Comparison of ENCODE assay signal across 8 cellular contexts in the genomic region with DNA sequence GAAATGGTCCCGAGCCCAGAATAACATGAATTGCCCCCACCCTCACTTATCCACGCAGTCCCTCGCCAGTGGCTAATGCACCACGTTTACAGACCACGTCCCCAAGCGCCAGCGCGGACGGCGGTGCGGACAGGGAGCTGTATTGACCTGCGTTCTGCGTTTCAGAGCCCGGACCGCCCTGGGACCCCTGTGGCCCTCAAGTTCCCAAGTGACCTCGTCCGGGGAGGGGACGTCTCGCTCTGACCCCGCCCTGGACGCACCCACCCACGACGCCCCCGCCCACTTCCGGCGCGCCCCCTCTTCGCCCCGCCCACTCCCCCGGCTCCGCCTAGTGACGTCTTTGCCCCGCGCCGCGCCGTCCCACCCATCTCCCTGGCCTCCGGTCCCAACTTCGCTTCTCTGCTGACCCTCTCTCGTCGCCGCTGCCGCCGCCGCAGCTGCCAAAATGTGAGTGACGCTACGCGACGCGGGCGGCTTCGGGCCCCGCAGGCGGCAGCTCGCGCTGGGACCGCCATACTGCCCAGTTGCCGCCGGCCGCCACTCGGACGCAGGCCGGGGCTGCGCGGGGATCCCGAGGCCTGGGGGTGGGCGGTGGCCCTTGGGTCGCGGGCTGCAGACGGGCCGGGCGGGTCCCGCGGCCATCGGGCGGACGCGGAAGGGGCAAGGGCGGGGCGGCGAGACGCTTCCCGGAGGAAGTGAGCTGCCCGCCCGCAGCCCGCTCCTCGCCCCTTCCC. TPM values are rescaled to one million over a fixed set of nuclear protein-coding genes. Genes with fewer than 3 reads are reported as not detected.
DNase-seq lines count a peak whose midpoint lies in the region; ATAC-seq, FAIRE-seq and TF ChIP-seq lines count a peak whose summit lies in the region.

A gene with protein sequence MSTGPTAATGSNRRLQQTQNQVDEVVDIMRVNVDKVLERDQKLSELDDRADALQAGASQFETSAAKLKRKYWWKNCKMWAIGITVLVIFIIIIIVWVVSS (plus strand): TSS at position 358 of the 734 bp plus-strand sequence. CDS start 88 bp downstream, at position 446.

- H3K9me3 ChIP-seq in A549 (no peaks in the 10 kb centered on the region), liver (ENCODE audit: control insufficient read depth in 4 of 4, low read length in 3 of 4) (no peaks in the 10 kb centered on the region)

- FAIRE-seq in A549 (lab: Jason Lieb, UNC) = no peak

- TF ChIP-seq EP300 in A549 (IDR thresholded peaks at IDR 0.05) = no peak

- no CpG with 5 or more reads among the region's 87 CpGs for WGBS in A549 (ENCODE audit: missing lambda C conversion rate)
- under 1% methylated on average over 87 of the region's 87 CpGs for WGBS in liver

- H3K27ac ChIP-seq in A549 (peak within 1 kb of the TSS; percentile 81 to 95), liver (ENCODE audit: low read depth in 1 of 2, low read length in 2 of 2) (peak within 1 kb of the TSS; percentile 86 to 87)

- DNase-seq in A549 (ENCODE audit: low read depth in 1 of 2, low spot score in 1 of 2) (peak; percentile 73 to 80), NCI-H526 treated with DMSO at 0.1 percent for 48 hours (lab: John Stamatoyannopoulos, UW) (peak; percentile 49), dermis blood vessel endothelial cell (peak; percentile 86)
- DNase-seq in activated CD4-positive, alpha-beta T cell treated with anti-CD3 and anti-CD28 coated beads, Interleukin-2, amount 50 U/mL, for 24 hours (ENCODE audit: low read depth in 1 of 2, low spot score in 1 of 2) = peak; percentile 84 to 89
- DNase-seq in stimulated activated CD4-positive, alpha-beta T cell treated with anti-CD3 and anti-CD28 coated beads, Interleukin-4, amount 100 ng/mL, for 24 hours = peak; percentile 88

- H3K4me1 ChIP-seq in A549 (peaks cover 10% of the 10 kb centered on the region; the same call in 1 of the 3 replicates), liver (ENCODE audit: control insufficient read depth in 4 of 4, insufficient read depth in 4 of 4, low read length in 3 of 4) (peaks cover 1 to 20% (median 11%) of the 10 kb centered on the region in 4 donors)

- TF ChIP-seq CTCF in A549 (IDR thresholded peaks at IDR 0.05) = no peak
- TF ChIP-seq CTCF in liver (IDR thresholded peaks at IDR 0.05; ENCODE audit: low read depth, low read length, missing input control) = no peak

- H3K4me3 ChIP-seq in A549 = peak within 1 kb of the TSS; percentile 96
- peak within 1 kb of the TSS; percentile 58 to 97 (median 61) for H3K4me3 ChIP-seq in liver (ENCODE audit: low read depth in 1 of 3, low read length in 3 of 3)

- peak; percentile 52 for TF ChIP-seq POLR2A in A549 (IDR thresholded peaks at IDR 0.05; ENCODE audit: low read length)

- no peaks in the 10 kb centered on the region for H3K27me3 ChIP-seq in liver (ENCODE audit: control insufficient read depth in 4 of 4, insufficient read depth in 4 of 4, low read length in 3 of 4)

- no peak for TF ChIP-seq RAD21 in A549 (conservative IDR thresholded peaks at IDR 0.05 in 1 of 2, IDR thresholded peaks at IDR 0.05 in 1 of 2)
- TF ChIP-seq RAD21 in liver (IDR thresholded peaks at IDR 0.05) = no peak

- H3K9ac ChIP-seq in liver (ENCODE audit: low read depth in 1 of 2, low read length in 2 of 2) = peak within 1 kb of the TSS; percentile 10 to 78

- POLR2A ChIA-PET in A549 (lab: Yijun Ruan, JAX) = no interaction called here

- ATAC-seq in A549 = peak; percentile 91 to 92
- peak; percentile 67 for ATAC-seq in GM18517 (IDR thresholded peaks at IDR 0.05; ENCODE audit: unreplicated experiment)
- peak; percentile 74 for ATAC-seq in HG03064 (IDR thresholded peaks at IDR 0.05; ENCODE audit: low read depth, unreplicated experiment)

- CTCF ChIA-PET in A549 (lab: Yijun Ruan, JAX) = interaction anchor here (0.8 to 2.3 kb wide), 4 partner anchors 17 to 103 kb away, joined by 3 to 8 read pairs (median 6); no protein-coding TSS in a partner anchor

- peak within 1 kb of the TSS; percentile 79 for H3K4me2 ChIP-seq in A549

- peaks cover 0 to 5% (median 2%) of the 10 kb centered on the region in 4 donors for H3K36me3 ChIP-seq in liver (ENCODE audit: control insufficient read depth in 4 of 4, insufficient read depth in 3 of 4, low read depth in 1 of 4, low read length in 3 of 4)

TF ChIP-seq in A549, 52 proteins besides CTCF, POLR2A, EP300 and RAD21 (continues in another document):
- TF ChIP-seq KDM5A (IDR thresholded peaks at IDR 0.05) (peak; percentile 76), PHF8 (IDR thresholded peaks at IDR 0.05; ENCODE audit: borderline replicate concordance, low read depth) (peak; percentile 58; the same call in 1 of the 2 replicates), MAZ (IDR thresholded peaks at IDR 0.05; ENCODE audit: borderline replicate concordance, low read depth, low read length) (no peak), HOXA7 (CRISPR knock-in tag; IDR thresholded peaks at IDR 0.05) (no peak), ZFP36 (IDR thresholded peaks at IDR 0.05; ENCODE audit: borderline replicate concordance, partially characterized antibody) (no peak), JUN (IDR thresholded peaks at IDR 0.05) (peak in 1 of 2 experiments; percentile 42; a peak in 1 of 5 replicates)
- TF ChIP-seq, protein P1, sequence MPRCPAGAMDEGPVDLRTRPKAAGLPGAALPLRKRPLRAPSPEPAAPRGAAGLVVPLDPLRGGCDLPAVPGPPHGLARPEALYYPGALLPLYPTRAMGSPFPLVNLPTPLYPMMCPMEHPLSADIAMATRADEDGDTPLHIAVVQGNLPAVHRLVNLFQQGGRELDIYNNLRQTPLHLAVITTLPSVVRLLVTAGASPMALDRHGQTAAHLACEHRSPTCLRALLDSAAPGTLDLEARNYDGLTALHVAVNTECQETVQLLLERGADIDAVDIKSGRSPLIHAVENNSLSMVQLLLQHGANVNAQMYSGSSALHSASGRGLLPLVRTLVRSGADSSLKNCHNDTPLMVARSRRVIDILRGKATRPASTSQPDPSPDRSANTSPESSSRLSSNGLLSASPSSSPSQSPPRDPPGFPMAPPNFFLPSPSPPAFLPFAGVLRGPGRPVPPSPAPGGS (IDR thresholded peaks at IDR 0.05) = 0 out of 3 replicates have a peak, but pooled peaks have one; percentile 18
- TF ChIP-seq, protein P2, sequence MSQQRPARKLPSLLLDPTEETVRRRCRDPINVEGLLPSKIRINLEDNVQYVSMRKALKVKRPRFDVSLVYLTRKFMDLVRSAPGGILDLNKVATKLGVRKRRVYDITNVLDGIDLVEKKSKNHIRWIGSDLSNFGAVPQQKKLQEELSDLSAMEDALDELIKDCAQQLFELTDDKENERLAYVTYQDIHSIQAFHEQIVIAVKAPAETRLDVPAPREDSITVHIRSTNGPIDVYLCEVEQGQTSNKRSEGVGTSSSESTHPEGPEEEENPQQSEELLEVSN (IDR thresholded peaks at IDR 0.05; ENCODE audit: borderline replicate concordance, low read depth) = 0 out of 2 replicates have a peak, but pooled peaks have one; percentile 1

TF ChIP-seq in liver, 16 proteins besides CTCF, POLR2A, EP300 and RAD21 (continues in another document):
- TF ChIP-seq EGR1 (IDR thresholded peaks at IDR 0.05; ENCODE audit: low read depth in 2 of 2) (peak in 1 of 2 donors; percentile 56), RXRA (IDR thresholded peaks at IDR 0.05) (peak in 1 of 2 donors; percentile 69), FOXA1 (IDR thresholded peaks at IDR 0.05) (no peak), REST (IDR thresholded peaks at IDR 0.05) (no peak), HNF4G (IDR thresholded peaks at IDR 0.05) (no peak), FOXA2 (IDR thresholded peaks at IDR 0.05) (no peak), GABPA (IDR thresholded peaks at IDR 0.05 in 1 of 2, conservative IDR thresholded peaks at IDR 0.05 in 1 of 2) (peak; percentile 43 to 84), ATF3 (IDR thresholded peaks at IDR 0.05) (no peak), HNF4A (conservative IDR thresholded peaks at IDR 0.05) (no peak), SP1 (IDR thresholded peaks at IDR 0.05) (peak; percentile 63), YY1 (IDR thresholded peaks at IDR 0.05) (no peak)

RNA-seq across cellular contexts. Expression of the gene that starts here (rescaled TPM):
- polyA plus RNA-seq in A549 (2011; rRNA removed) (79.3 and 85.7 TPM in 2 replicates), A549 (2017; fragmentation: RNase III; extraction: RNeasy Plus Mini Kit Qiagen cat#74134 plus additional on column Dnase treatment) (63.6 to 66.9 TPM (median 65.1 TPM) in 3 replicates), liver (10 to 100 TPM; 17.4 to 22.2 TPM)
- polyA plus RNA-seq in A549 (2012; cell fraction: cytosol; rRNA removed) = 36.7 and 43.1 TPM in 2 replicates
- 9.7 and 17.7 TPM in 2 replicates for polyA plus RNA-seq in A549 (2012; cell fraction: nucleus; rRNA removed)
- 29.8 and 32.9 TPM in 2 replicates for polyA minus RNA-seq in A549 (2011; rRNA and poly(A)+ RNA removed)
- total RNA-seq in dermis blood vessel endothelial cell (122 and 149 TPM in 2 replicates), liver (10 to 100 TPM; 29.5 to 38.4 TPM)

Comparison
In these comparisons a context has a peak if more than half of its experiments do, and no peak if none do; other contexts are left out.
1. Peak in every context shown above with its lines: DNase-seq, ATAC-seq, H3K4me3 ChIP-seq and H3K27ac ChIP-seq.